In the genomic region with DNA sequence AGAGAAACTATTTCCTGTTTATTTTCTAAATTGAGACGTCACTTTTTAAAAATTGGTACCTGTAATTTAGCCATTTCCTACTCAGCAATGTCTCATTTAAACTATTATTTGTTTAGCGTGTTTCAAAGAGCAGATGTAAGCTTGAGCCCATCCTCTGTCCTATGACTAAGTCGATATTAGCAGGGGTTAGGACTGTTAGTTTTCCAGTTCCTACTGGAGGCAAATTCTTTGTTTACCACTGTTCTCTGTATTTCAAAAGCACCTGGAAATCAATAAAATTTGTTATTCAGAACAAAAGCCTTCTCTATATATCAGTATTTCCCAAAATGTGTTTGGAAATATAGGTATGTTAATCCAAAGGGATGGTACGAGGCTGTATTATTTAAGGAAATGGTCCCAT, we compare ENCODE assay signal across 15 cellular contexts. TPM values are rescaled to one million over a fixed set of nuclear protein-coding genes. Genes with fewer than 3 reads are reported as not detected.
A peak's percentile ranks its signal among the peaks of the same experiment; 100 is the strongest.
DNase-seq lines count a peak whose midpoint lies in the region; ATAC-seq, FAIRE-seq and TF ChIP-seq lines count a peak whose summit lies in the region.
"Had no signal": no experiment of that assay in that cellular context is flagged by ENCODE, and none has a peak within 500 bp of the region (broad histone marks: within the 10 kb centered on the region; RNA-seq: fewer than 3 reads in every experiment).

No MANE protein-coding gene starts in this region.

- in situ Hi-C loops in HepG2 (cut with HindIII; ENCODE audit: extremely low pct_ligation_motif_present, low pct_unique_long_range_greater_than_20kb) = no loop called here

- H3K4me2 ChIP-seq in PC-3 (ENCODE audit: low read length) (no peak overlapping the region), HepG2 (ENCODE audit: low read depth, low read length) (no peak overlapping the region)
- H3K4me2 ChIP-seq: BLaER1 treated with 17β-estradiol and CSF1 and Interleukin-3, amounts not matched to agents 10 nM and 100 nM had no signal

- H3K9me3 ChIP-seq in PC-3 (ENCODE audit: low read length) = no peaks in the 10 kb centered on the region
- H3K9me3 ChIP-seq in HepG2 (ENCODE audit: low read length) = no peaks in the 10 kb centered on the region
- H3K9me3 ChIP-seq: BLaER1 treated with 17β-estradiol and CSF1 and Interleukin-3, amounts not matched to agents 10 nM and 100 nM; HAP-1 had no signal

- no peak for TF ChIP-seq CTCF in PC-3 (conservative IDR thresholded peaks at IDR 0.05; ENCODE audit: low read depth, low read length)
- no peak for TF ChIP-seq CTCF in HepG2 (CRISPR knock-in tag; IDR thresholded peaks at IDR 0.05)

- no peaks in the 10 kb centered on the region for H3F3A ChIP-seq in PC-3 (ENCODE audit: low read length, unreplicated experiment)

- POLR2A ChIA-PET in PC-3 (lab: Charles Lee; ENCODE audit: unreplicated experiment) (interaction anchor here (0.6 to 0.7 kb wide), 2 partner anchors 8 to 440 kb away, joined by 4 read pairs; no protein-coding TSS in a partner anchor), HepG2 (lab: Yijun Ruan, JAX) (no interaction called here)

- intact Hi-C loops in PC-3 (cut with micrococcal nuclease) = no loop called here
- intact Hi-C loops in HepG2 (cut with micrococcal nuclease; ENCODE audit: unreplicated experiment) = no loop called here

- H4K20me1 ChIP-seq in PC-3 (ENCODE audit: low read length) = no peaks in the 10 kb centered on the region
- peaks cover 2% of the 10 kb centered on the region; the same call in 1 of the 2 replicates for H4K20me1 ChIP-seq in HepG2 (ENCODE audit: insufficient read depth, low read length)

- under 1% methylated on average over 4 of the region's 4 CpGs for WGBS in HepG2 (ENCODE audit: low lambda C conversion rate)

- H3K79me2 ChIP-seq in PC-3 (ENCODE audit: low read length) (no peaks in the 10 kb centered on the region), HepG2 (ENCODE audit: insufficient read depth, low read length) (no peaks in the 10 kb centered on the region)

- H3K27me3 ChIP-seq in PC-3 (ENCODE audit: low read length) (no peaks in the 10 kb centered on the region), HepG2 (ENCODE audit: control insufficient read depth in 1 of 2, insufficient read depth in 2 of 2, low read length in 2 of 2) (no peaks in the 10 kb centered on the region)
- H3K27me3 ChIP-seq: BLaER1 treated with 17β-estradiol and CSF1 and Interleukin-3, amounts not matched to agents 10 nM and 100 nM had no signal

- H3K27ac ChIP-seq in PC-3 (ENCODE audit: low read length) (no peak overlapping the region), HepG2 (ENCODE audit: extremely low read length, insufficient read depth, low read length) (peak overlapping the region; percentile 33), substantia nigra (ENCODE audit: low read depth, low read length, poor library complexity, severe bottlenecking) (no peak overlapping the region)
- H3K27ac ChIP-seq: BLaER1 treated with 17β-estradiol and CSF1 and Interleukin-3, amounts not matched to agents 10 nM and 100 nM; GM23248; HL-60 had no signal

- no peak overlapping the region for H3K4me3 ChIP-seq in PC-3 (ENCODE audit: low read length)
- no peak overlapping the region for H3K4me3 ChIP-seq in HepG2 (replicated peaks in 1 of 3; ENCODE audit: insufficient read depth in 1 of 3, low read depth in 2 of 3, low read length in 3 of 3)
- H3K4me3 ChIP-seq: BLaER1 treated with 17β-estradiol and CSF1 and Interleukin-3, amounts not matched to agents 10 nM and 100 nM; GM12878; GM23248; HAP-1 had no signal

- FAIRE-seq in HepG2 (lab: Jason Lieb, UNC) = no peak
- FAIRE-seq: GM12878 had no signal

- H2AFZ ChIP-seq in PC-3 (ENCODE audit: low read length) = no peak overlapping the region
- no peak overlapping the region for H2AFZ ChIP-seq in HepG2 (ENCODE audit: low read length)
- H2AFZ ChIP-seq: GM23248 had no signal

- H3K4me1 ChIP-seq in PC-3 (ENCODE audit: insufficient read depth, low read length) (no peaks in the 10 kb centered on the region), HepG2 (ENCODE audit: insufficient read depth, low read length) (peaks cover 53% of the 10 kb centered on the region)
- H3K4me1 ChIP-seq: BLaER1 treated with 17β-estradiol and CSF1 and Interleukin-3, amounts not matched to agents 10 nM and 100 nM; HAP-1 had no signal

- no peaks in the 10 kb centered on the region for H3K9me2 ChIP-seq in PC-3 (replicated peaks; ENCODE audit: low read length)

- H3K36me3 ChIP-seq in PC-3 (ENCODE audit: low read depth, low read length) (no peaks in the 10 kb centered on the region), HepG2 (replicated peaks in 1 of 2; ENCODE audit: control insufficient read depth in 1 of 2, insufficient read depth in 2 of 2, low read length in 2 of 2) (no peaks in the 10 kb centered on the region)
- H3K36me3 ChIP-seq: HAP-1 had no signal

- ATAC-seq in PC-3 (no peak), HepG2 (peak; percentile 50), HG03135 (IDR thresholded peaks at IDR 0.05; ENCODE audit: unreplicated experiment) (no peak)
- ATAC-seq: CD8-positive, alpha-beta T cell; GM12878 had no signal

- TF ChIP-seq EP300 in HepG2 (IDR thresholded peaks at IDR 0.05; ENCODE audit: low read depth in 2 of 2, low read length in 2 of 2) (peak in 1 of 2 experiments; percentile 31; a peak in 1 of 4 replicates), HepG2 (CRISPR knock-in tag; IDR thresholded peaks at IDR 0.05; ENCODE audit: borderline replicate concordance) (no peak)

- TF ChIP-seq POLR2A in HepG2 (IDR thresholded peaks at IDR 0.05; ENCODE audit: insufficient read depth in 1 of 2, low read depth in 2 of 2, low read length in 2 of 2) = no peak

- CTCF ChIA-PET in PC-3 (lab: Charles Lee) = no interaction called here
- CTCF ChIA-PET in HepG2 (lab: Yijun Ruan, JAX; ENCODE audit: low intra/inter-chr PET ratio, low total read pairs) = no interaction called here

- TF ChIP-seq RAD21 in HepG2 (CRISPR knock-in tag; IDR thresholded peaks at IDR 0.05) = no peak

- BruUV-seq in PC-3 (replicated peaks; lab: Mats Ljungman, UMichigan) (no TSS peak), HepG2 (replicated peaks; lab: Mats Ljungman, UMichigan) (no TSS peak)

- peak; percentile 66 for DNase-seq in HuH-7 (ENCODE audit: low spot score)
- peak; percentile 15 for DNase-seq in PC-3
- peak; percentile 59 for DNase-seq in HepG2 (ENCODE audit: low spot score)
- DNase-seq in stimulated activated CD4-positive, alpha-beta T cell treated with anti-CD3 and anti-CD28 coated beads, Interleukin-4, amount 100 ng/mL, for 4 hours = no peak
- DNase-seq in substantia nigra (lab: John Stamatoyannopoulos, UW) = no peak
- DNase-seq: Calu3; CD8-positive, alpha-beta T cell; DMS79 treated with DMSO at 0.1 percent for 48 hours; GF-D8; GM23248 had no signal

- no peak overlapping the region for H3K9ac ChIP-seq in PC-3 (ENCODE audit: low read length)
- H3K9ac ChIP-seq in HepG2 (ENCODE audit: insufficient read depth, low read depth, low read length) = no peak overlapping the region
- H3K9ac ChIP-seq: BLaER1 treated with 17β-estradiol and CSF1 and Interleukin-3, amounts not matched to agents 10 nM and 100 nM; GM23248 had no signal

TF ChIP-seq in HepG2, 621 proteins besides CTCF, POLR2A, EP300 and RAD21 (continues in another document):
- no peak for TF ChIP-seq AGO1 (IDR thresholded peaks at IDR 0.05; ENCODE audit: low read depth, low read length, poor library complexity, severe bottlenecking)
- no peak for TF ChIP-seq REXO4 (CRISPR knock-in tag; IDR thresholded peaks at IDR 0.05; ENCODE audit: borderline replicate concordance)
- TF ChIP-seq, protein P1, sequence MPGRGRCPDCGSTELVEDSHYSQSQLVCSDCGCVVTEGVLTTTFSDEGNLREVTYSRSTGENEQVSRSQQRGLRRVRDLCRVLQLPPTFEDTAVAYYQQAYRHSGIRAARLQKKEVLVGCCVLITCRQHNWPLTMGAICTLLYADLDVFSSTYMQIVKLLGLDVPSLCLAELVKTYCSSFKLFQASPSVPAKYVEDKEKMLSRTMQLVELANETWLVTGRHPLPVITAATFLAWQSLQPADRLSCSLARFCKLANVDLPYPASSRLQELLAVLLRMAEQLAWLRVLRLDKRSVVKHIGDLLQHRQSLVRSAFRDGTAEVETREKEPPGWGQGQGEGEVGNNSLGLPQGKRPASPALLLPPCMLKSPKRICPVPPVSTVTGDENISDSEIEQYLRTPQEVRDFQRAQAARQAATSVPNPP (CRISPR knock-in tag; IDR thresholded peaks at IDR 0.05) = no peak
- peak; percentile 16; the same call in 1 of the 2 replicates for TF ChIP-seq ETV5 (CRISPR knock-in tag; IDR thresholded peaks at IDR 0.05; ENCODE audit: borderline replicate concordance)

RNA-seq across cellular contexts. Expression of a gene that starts 42.4 kb away (rescaled TPM):
- 43.0 and 86.4 TPM in 2 replicates for total RNA-seq in PC-3 (2014; rRNA removed)
- total RNA-seq in HepG2 (2016; rRNA removed; fragmentation: Illumina TruSeq; extraction: Trizol) = 314 and 466 TPM in 2 replicates
- total RNA-seq in HepG2 (2016; cell fraction: cytosol; rRNA removed; fragmentation: Illumina TruSeq; extraction: Trizol; ENCODE audit: low read depth) = 106 and 114 TPM in 2 replicates
- 318 and 433 TPM in 2 replicates for total RNA-seq in HepG2 (2016; cell fraction: insoluble cytoplasmic fraction; rRNA removed; fragmentation: Illumina TruSeq; extraction: Trizol)
- 152 and 204 TPM in 2 replicates for total RNA-seq in HepG2 (2016; cell fraction: membrane; rRNA removed; fragmentation: Illumina TruSeq; extraction: Trizol)
- 480 and 515 TPM in 2 replicates for total RNA-seq in HepG2 (2016; cell fraction: nucleus; rRNA removed; fragmentation: Illumina TruSeq; extraction: Trizol)
- 23.9 and 29.3 TPM in 2 replicates for polyA plus RNA-seq in HepG2 (2011; rRNA removed)
- 8.1 and 12.2 TPM in 2 replicates for polyA plus RNA-seq in HepG2 (2011; cell fraction: cytosol; rRNA removed)
- 21.1 and 35.5 TPM in 2 replicates for polyA plus RNA-seq in HepG2 (2011; cell fraction: nucleus; rRNA removed)
- polyA plus RNA-seq in HepG2 (2012) = 29.6 and 57.6 TPM in 2 replicates
- 20.1 and 21.0 TPM in 2 replicates for polyA plus RNA-seq in HepG2 (2016; cell fraction: cytosol; fragmentation: Illumina TruSeq; extraction: Trizol; ENCODE audit: low read depth)
- polyA plus RNA-seq in HepG2 (2016; cell fraction: insoluble cytoplasmic fraction; fragmentation: Illumina TruSeq; extraction: Trizol; ENCODE audit: low read depth) = 174 and 187 TPM in 2 replicates
- polyA plus RNA-seq in HepG2 (2016; cell fraction: membrane; fragmentation: Illumina TruSeq; extraction: Trizol; ENCODE audit: low read depth) = 57.3 and 58.5 TPM in 2 replicates
- 472 and 516 TPM in 2 replicates for polyA plus RNA-seq in HepG2 (2016; cell fraction: nucleus; fragmentation: Illumina TruSeq; extraction: Trizol; ENCODE audit: insufficient read depth, low read depth)
- 42.3 and 54.4 TPM in 2 replicates for polyA minus RNA-seq in HepG2 (2011; rRNA and poly(A)+ RNA removed; ENCODE audit: low replicate concordance)
- polyA minus RNA-seq in HepG2 (2011; cell fraction: cytosol; rRNA and poly(A)+ RNA removed) = 71.4 and 82.9 TPM in 2 replicates
- 248 and 279 TPM in 2 replicates for polyA minus RNA-seq in HepG2 (2011; cell fraction: nucleus; rRNA and poly(A)+ RNA removed)

Comparison
In these comparisons a context has a peak if more than half of its experiments do, and no peak if none do; other contexts are left out.
1. DNase-seq: peak in HuH-7 (single experiment), PC-3 (single experiment) and HepG2 (single experiment); none in stimulated activated CD4-positive, alpha-beta T cell treated with anti-CD3 and anti-CD28 coated beads, Interleukin-4, amount 100 ng/mL, for 4 hours (0 of 2) and substantia nigra (0 of 49).